Comparison of ENCODE assay signal across 8 cellular contexts in the genomic region with DNA sequence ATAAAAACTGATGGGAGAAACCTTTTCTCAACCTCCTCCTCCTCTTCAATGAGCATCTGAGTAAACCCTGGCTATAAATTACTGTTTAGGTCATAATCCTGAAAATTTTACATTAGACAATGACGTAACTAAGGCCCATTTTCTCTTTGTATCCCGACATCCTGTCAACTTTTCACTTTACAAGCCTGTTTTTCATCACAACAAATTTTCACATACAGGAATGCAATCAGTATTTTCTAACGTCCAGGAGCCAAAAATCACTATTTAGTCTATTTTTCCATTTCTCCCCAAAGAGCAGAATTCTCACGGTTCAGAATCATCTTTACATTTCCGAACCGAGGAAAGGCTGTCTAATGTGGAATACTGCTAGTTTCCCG. TPM values are rescaled to one million over a fixed set of nuclear protein-coding genes. Genes with fewer than 3 reads are reported as not detected.
A peak's percentile ranks its signal among the peaks of the same experiment; 100 is the strongest.
DNase-seq lines count a peak whose midpoint lies in the region; ATAC-seq and TF ChIP-seq lines count a peak whose summit lies in the region.

No MANE protein-coding gene starts in this region.

- H3K27me3 Mint-ChIP-seq in endothelial cell (ENCODE audit: unreplicated experiment): peaks cover 6% of the 10 kb centered on the region
- H3K27me3 Mint-ChIP-seq in neural progenitor cell (ENCODE audit: insufficient read depth, low read depth): peaks cover 9% of the 10 kb centered on the region

- no TSS peak for BruUV-seq in OCI-LY7 (replicated peaks; lab: Mats Ljungman, UMichigan)

- ATAC-seq in left colon (no peak), HG03025 (IDR thresholded peaks at IDR 0.05; ENCODE audit: low FRiP score, unreplicated experiment) (no peak), HG02884 (IDR thresholded peaks at IDR 0.05; ENCODE audit: unreplicated experiment) (no peak)

- H3K79me2 ChIP-seq in OCI-LY7 (ENCODE audit: insufficient read depth, low read depth, low read length) (no peaks in the 10 kb centered on the region), neural progenitor cell (ENCODE audit: low read depth) (peaks cover 36% of the 10 kb centered on the region)

- CTCF ChIA-PET in OCI-LY7 (lab: Charles Lee; ENCODE audit: unreplicated experiment): no interaction called here

- H3K27ac ChIP-seq in OCI-LY7 (ENCODE audit: low read depth, low read length, poor library complexity, severe bottlenecking) (no peak overlapping the region), neural progenitor cell (no peak overlapping the region)

- POLR2A ChIA-PET in OCI-LY7 (lab: Charles Lee): no interaction called here

- H3K27ac Mint-ChIP-seq in endothelial cell (ENCODE audit: unreplicated experiment) (peak overlapping the region; percentile 96), neural progenitor cell (peak overlapping the region; percentile 70)

- H3K4me2 ChIP-seq in OCI-LY7 (ENCODE audit: low read length) (peak overlapping the region; percentile 70), neural progenitor cell (peak overlapping the region; percentile 96)

- H3K27me3 ChIP-seq in neural progenitor cell: peaks cover 38% of the 10 kb centered on the region

- H3K9me2 ChIP-seq in OCI-LY7 (ENCODE audit: insufficient read depth, low read length): no peaks in the 10 kb centered on the region

- H4K20me1 ChIP-seq in OCI-LY7 (ENCODE audit: insufficient read depth, low read length): no peaks in the 10 kb centered on the region
- peaks cover 24% of the 10 kb centered on the region for H4K20me1 ChIP-seq in neural progenitor cell (ENCODE audit: low read depth)

- H3K36me3 Mint-ChIP-seq in endothelial cell (ENCODE audit: low read depth, unreplicated experiment) (peaks cover 4% of the 10 kb centered on the region), neural progenitor cell (no peaks in the 10 kb centered on the region)

- intact Hi-C loops in OCI-LY7 (cut with micrococcal nuclease; ENCODE audit: unreplicated experiment) (no loop called here), left colon (cut with DNase I, micrococcal nuclease) (no loop called here)

- H3K36me3 ChIP-seq in OCI-LY7 (ENCODE audit: insufficient read depth, low read length): no peaks in the 10 kb centered on the region
- H3K36me3 ChIP-seq in neural progenitor cell: no peaks in the 10 kb centered on the region

- H3K9me3 ChIP-seq in OCI-LY7 (ENCODE audit: low read length): no peaks in the 10 kb centered on the region
- no peaks in the 10 kb centered on the region for H3K9me3 ChIP-seq in neural progenitor cell (ENCODE audit: low read depth)

- H3K4me3 Mint-ChIP-seq in endothelial cell (ENCODE audit: unreplicated experiment) (peak overlapping the region; percentile 95), neural progenitor cell (peak overlapping the region; percentile 91)

- peaks cover 20% of the 10 kb centered on the region for H3F3A ChIP-seq in neural progenitor cell (ENCODE audit: low read depth)

- H2AFZ ChIP-seq in OCI-LY7 (ENCODE audit: low read length): peak overlapping the region; percentile 47; the same call in 1 of the 2 replicates
- peak overlapping the region; percentile 87 for H2AFZ ChIP-seq in neural progenitor cell (replicated peaks)

- H3K9me3 Mint-ChIP-seq in endothelial cell (ENCODE audit: unreplicated experiment) (no peaks in the 10 kb centered on the region), neural progenitor cell (no peaks in the 10 kb centered on the region)

- peaks cover 3% of the 10 kb centered on the region for H3K4me1 ChIP-seq in OCI-LY7 (ENCODE audit: insufficient read depth, low read length, poor library complexity, severe bottlenecking)
- peaks cover 20% of the 10 kb centered on the region for H3K4me1 ChIP-seq in neural progenitor cell

- H3K4me1 Mint-ChIP-seq in endothelial cell (ENCODE audit: unreplicated experiment) (peaks cover 34% of the 10 kb centered on the region), neural progenitor cell (peaks cover 37% of the 10 kb centered on the region)

- TF ChIP-seq CTCF in OCI-LY7 (conservative IDR thresholded peaks at IDR 0.05; ENCODE audit: low read length) (no peak), endothelial cell (IDR thresholded peaks at IDR 0.05; ENCODE audit: unreplicated experiment) (no peak), neural progenitor cell (IDR thresholded peaks at IDR 0.05) (no peak)

- DNase-seq in ELR (ENCODE audit: low read depth): peak; percentile 63
- no peak for DNase-seq in OCI-LY7 (ENCODE audit: low spot score)
- no peak for DNase-seq in endothelial cell (ENCODE audit: low spot score)
- no peak for DNase-seq in neural progenitor cell (ENCODE audit: low spot score)
- no peak for DNase-seq in left colon
- no peak for DNase-seq in putamen (ENCODE audit: low spot score)

- H3K9ac ChIP-seq in neural progenitor cell: peak overlapping the region; percentile 21

- peak overlapping the region; percentile 63 for H3K4me3 ChIP-seq in OCI-LY7 (ENCODE audit: low read depth, low read length, poor library complexity, severe bottlenecking)
- H3K4me3 ChIP-seq in neural progenitor cell: peak overlapping the region; percentile 76

RNA-seq across cellular contexts. Expression of a gene that starts 1.2 kb away (rescaled TPM):
- 0.19 TPM in 1 of 2 replicates, not detected in the other for total RNA-seq in OCI-LY7 (2014; rRNA removed; shearing (Covaris generic))
- 1.1 and 2.4 TPM in 2 replicates for total RNA-seq in OCI-LY7 (2022)
- 31.3 TPM for total RNA-seq in endothelial cell (ENCODE audit: unreplicated experiment)
- 12.2 and 18.4 TPM in 2 replicates for total RNA-seq in neural progenitor cell (ENCODE audit: low replicate concordance)
- total RNA-seq in left colon: 10 to 100 TPM in 1 of 2 donors, 1 to 10 TPM in 1; 5.0 to 13.3 TPM

RNA-seq across cellular contexts. Expression of a gene that starts 45.9 kb away (rescaled TPM):
- total RNA-seq in OCI-LY7 (2014; rRNA removed; shearing (Covaris generic)): 22.1 and 23.7 TPM in 2 replicates
- total RNA-seq in OCI-LY7 (2022): 13.7 and 14.1 TPM in 2 replicates
- 9.3 TPM for total RNA-seq in endothelial cell (ENCODE audit: unreplicated experiment)
- 24.3 and 44.8 TPM in 2 replicates for total RNA-seq in neural progenitor cell (ENCODE audit: low replicate concordance)
- 1 to 10 TPM; 4.9 to 5.3 TPM for total RNA-seq in left colon

RNA-seq across cellular contexts. Expression of a gene that starts 46.2 kb away (rescaled TPM):
- 61.7 and 69.2 TPM in 2 replicates for total RNA-seq in OCI-LY7 (2014; rRNA removed; shearing (Covaris generic))
- total RNA-seq in OCI-LY7 (2022) (98.8 and 103 TPM in 2 replicates), endothelial cell (ENCODE audit: unreplicated experiment) (70.4 TPM), neural progenitor cell (ENCODE audit: low replicate concordance) (69.4 and 96.8 TPM in 2 replicates), left colon (10 to 100 TPM; 56.7 to 69.9 TPM)
